ENCODE assay signal across 24 cellular contexts in genomic region chr14:103449762-103450161, GRCh38.
"Had no signal": no experiment of that assay in that cellular context is flagged by ENCODE, and none has a peak within 500 bp of the region (broad histone marks: within the 10 kb centered on the region; RNA-seq: fewer than 3 reads in every experiment).

No MANE protein-coding gene starts in this region.

- H3K36me3 ChIP-seq: right lobe of liver, uterus had no signal

- H3K27ac ChIP-seq: coronary artery, left lung, right lobe of liver, testis, uterus had no signal

- H3K9me3 ChIP-seq: left lung, mucosa of descending colon, right lobe of liver, testis, uterus had no signal

- DNase-seq: activated CD4-positive, alpha-beta memory T cell treated with anti-CD3 and anti-CD28 coated beads for 36 hours; activated CD4-positive, alpha-beta T cell treated with anti-CD3 and anti-CD28 coated beads, Interleukin-2, amount 10 ng/mL, durations not matched to agents 24 days and 14 days; activated CD8-positive, alpha-beta memory T cell treated with anti-CD3 and anti-CD28 coated beads, Interleukin-2, amount 50 U/mL, for 4 hours; activated gamma-delta T cell; activated naive CD4-positive, alpha-beta T cell treated with anti-CD3 and anti-CD28 coated beads, Interleukin-2, amount 10 ng/mL, durations not matched to agents 7 days and 5 days; activated T-cell treated with anti-CD3 and anti-CD28 coated beads, Interleukin-2, amount 50 U/mL, for 1 hour; anterior cingulate cortex; dorsolateral prefrontal cortex; effector memory CD4-positive, alpha-beta T cell; left lung; mucosa of descending colon; right lobe of liver; stimulated activated CD4-positive, alpha-beta T cell treated with anti-CD3 and anti-CD28 coated beads, Interleukin-2, amount 100 ng/mL, for 48 hours; stimulated activated naive CD4-positive, alpha-beta T cell treated with Interleukin-2 at 50 U/mL for 16 hours; T-helper 1 cell; testis; trophoblast cell; uterus had no signal

- ATAC-seq: activated CD4-positive, CD25-positive, alpha-beta regulatory T cell treated with anti-CD3 and anti-CD28 coated beads, Interleukin-2, amount 50 U/mL, for 24 hours; mucosa of descending colon; natural killer cell treated with Interleukin-12 subunit alpha and Interleukin-12 subunit beta and Interleukin-15 and Interleukin-18, amount 100 ng/mL, for 72 hours; right lobe of liver had no signal

- H3K9me3 Mint-ChIP-seq: activated CD4-positive, alpha-beta memory T cell treated with anti-CD3 and anti-CD28 coated beads for 36 hours; activated CD4-positive, alpha-beta T cell treated with anti-CD3 and anti-CD28 coated beads, Interleukin-2, amount 10 ng/mL, durations not matched to agents 24 days and 14 days; activated naive CD4-positive, alpha-beta T cell treated with anti-CD3 and anti-CD28 coated beads, Interleukin-2, amount 10 ng/mL, durations not matched to agents 7 days and 5 days; activated T-helper 1 cell treated with anti-CD3 and anti-CD28 coated beads, Interleukin-12 subunit alpha, Interleukin-12 subunit beta, Interleukin-2, Interleukin-4 antibody, amounts not matched to agents 30 ng/mL and 10 ng/mL and 1 ng/mL, durations not matched to agents 14 hours and 24 hours and 36 hours; natural killer cell treated with Interleukin-12 subunit alpha and Interleukin-12 subunit beta and Interleukin-15 and Interleukin-18, amount 100 ng/mL, for 72 hours; T-helper 2 cell treated with Interferon-gamma antibody and Interleukin-4, amounts not matched to agents 5 μg/mL and 100 μg/mL, for 36 hours had no signal

- H3K4me3 Mint-ChIP-seq: activated CD4-positive, alpha-beta memory T cell treated with anti-CD3 and anti-CD28 coated beads for 36 hours; activated CD4-positive, alpha-beta T cell treated with anti-CD3 and anti-CD28 coated beads, Interleukin-2, amount 10 ng/mL, durations not matched to agents 24 days and 14 days; activated naive CD4-positive, alpha-beta T cell treated with anti-CD3 and anti-CD28 coated beads, Interleukin-2, amount 10 ng/mL, durations not matched to agents 7 days and 5 days; activated T-helper 1 cell treated with anti-CD3 and anti-CD28 coated beads, Interleukin-12 subunit alpha, Interleukin-12 subunit beta, Interleukin-2, Interleukin-4 antibody, amounts not matched to agents 30 ng/mL and 10 ng/mL and 1 ng/mL, durations not matched to agents 14 hours and 24 hours and 36 hours; natural killer cell treated with Interleukin-12 subunit alpha and Interleukin-12 subunit beta and Interleukin-15 and Interleukin-18, amount 100 ng/mL, for 72 hours; T-helper 2 cell treated with Interferon-gamma antibody and Interleukin-4, amounts not matched to agents 5 μg/mL and 100 μg/mL, for 36 hours had no signal

- H3K27me3 Mint-ChIP-seq: activated CD4-positive, alpha-beta memory T cell treated with anti-CD3 and anti-CD28 coated beads for 36 hours; activated CD4-positive, alpha-beta T cell treated with anti-CD3 and anti-CD28 coated beads, Interleukin-2, amount 10 ng/mL, durations not matched to agents 24 days and 14 days; activated naive CD4-positive, alpha-beta T cell treated with anti-CD3 and anti-CD28 coated beads, Interleukin-2, amount 10 ng/mL, durations not matched to agents 7 days and 5 days; natural killer cell treated with Interleukin-12 subunit alpha and Interleukin-12 subunit beta and Interleukin-15 and Interleukin-18, amount 100 ng/mL, for 72 hours had no signal

- H3K27me3 ChIP-seq: dorsolateral prefrontal cortex, left lung, right lobe of liver, testis, uterus had no signal

- H3K27ac Mint-ChIP-seq: activated CD4-positive, alpha-beta memory T cell treated with anti-CD3 and anti-CD28 coated beads for 36 hours; activated CD4-positive, alpha-beta T cell treated with anti-CD3 and anti-CD28 coated beads, Interleukin-2, amount 10 ng/mL, durations not matched to agents 24 days and 14 days; activated naive CD4-positive, alpha-beta T cell treated with anti-CD3 and anti-CD28 coated beads, Interleukin-2, amount 10 ng/mL, durations not matched to agents 7 days and 5 days; activated T-helper 1 cell treated with anti-CD3 and anti-CD28 coated beads, Interleukin-12 subunit alpha, Interleukin-12 subunit beta, Interleukin-2, Interleukin-4 antibody, amounts not matched to agents 30 ng/mL and 10 ng/mL and 1 ng/mL, durations not matched to agents 14 hours and 24 hours and 36 hours; natural killer cell treated with Interleukin-12 subunit alpha and Interleukin-12 subunit beta and Interleukin-15 and Interleukin-18, amount 100 ng/mL, for 72 hours; T-helper 2 cell treated with Interferon-gamma antibody and Interleukin-4, amounts not matched to agents 5 μg/mL and 100 μg/mL, for 36 hours had no signal

- H3K4me1 ChIP-seq: uterus had no signal

- H3K4me3 ChIP-seq: coronary artery, dorsolateral prefrontal cortex, left lung, lung, mucosa of descending colon, right lobe of liver, testis, uterus had no signal

- H3K36me3 Mint-ChIP-seq: natural killer cell treated with Interleukin-12 subunit alpha and Interleukin-12 subunit beta and Interleukin-15 and Interleukin-18, amount 100 ng/mL, for 72 hours had no signal

- H3K4me1 Mint-ChIP-seq: activated naive CD4-positive, alpha-beta T cell treated with anti-CD3 and anti-CD28 coated beads, Interleukin-2, amount 10 ng/mL, durations not matched to agents 7 days and 5 days had no signal
